26 cellular contexts compared by ENCODE assay signal in genomic region chr20:37852666-37853065, GRCh38. TPM values are rescaled to one million over a fixed set of nuclear protein-coding genes. Genes with fewer than 3 reads are reported as not detected.
"Had no signal": no experiment of that assay in that cellular context is flagged by ENCODE, and none has a peak within 500 bp of the region (broad histone marks: within the 10 kb centered on the region; RNA-seq: fewer than 3 reads in every experiment).

No MANE protein-coding gene starts in this region.

- DNase-seq: cortex of kidney; dorsolateral prefrontal cortex; effector CD4-positive, alpha-beta T cell; foreskin fibroblast; gastrocnemius medialis; head of caudate nucleus; kidney; mesenchymal stem cell; mucosa of descending colon; naive B cell; right lobe of liver; small intestine; stimulated activated CD4-positive, alpha-beta T cell treated with anti-CD3 and anti-CD28 coated beads, Interleukin-15, amount 100 ng/mL, for 24 hours; stimulated activated CD4-positive, alpha-beta T cell treated with anti-CD3 and anti-CD28 coated beads, Interleukin-2, amount 100 ng/mL, for 48 hours; stimulated activated naive B cell treated with anti-CD40 and anti-IgM and Interleukin-4, amounts not matched to agents 10 μg/mL and 1 μg/mL and 100 μg/mL, for 72 hours; transverse colon; upper lobe of right lung had no signal

- FAIRE-seq: kidney, small intestine had no signal

- H3K27ac Mint-ChIP-seq: mesothelial cell of epicardium; naive B cell; natural killer cell treated with Interleukin-12 subunit alpha and Interleukin-12 subunit beta and Interleukin-15 and Interleukin-18, amount 100 ng/mL, for 72 hours; progenitor cell of endocrine pancreas; stimulated activated naive CD8-positive, alpha-beta T cell treated with anti-CD3 and anti-CD28 coated beads, Interleukin-15, Interleukin-2, amounts not matched to agents 100 ng/mL and 50 ng/mL, for 24 hours had no signal

- H3K27ac ChIP-seq: dorsolateral prefrontal cortex, gastrocnemius medialis, neutrophil, parathyroid adenoma, right lobe of liver, transverse colon, upper lobe of right lung, vagina had no signal

- H3K4me1 ChIP-seq: gastrocnemius medialis, parathyroid adenoma, right lobe of liver, transverse colon, upper lobe of right lung, vagina had no signal

- H3K27me3 Mint-ChIP-seq: naive B cell; natural killer cell treated with Interleukin-12 subunit alpha and Interleukin-12 subunit beta and Interleukin-15 and Interleukin-18, amount 100 ng/mL, for 72 hours; progenitor cell of endocrine pancreas; stimulated activated naive B cell treated with anti-CD40 and anti-IgM and Interleukin-4, amounts not matched to agents 10 μg/mL and 1 μg/mL and 100 μg/mL, for 72 hours; stimulated activated naive CD8-positive, alpha-beta T cell treated with anti-CD3 and anti-CD28 coated beads, Interleukin-15, Interleukin-2, amounts not matched to agents 100 ng/mL and 50 ng/mL, for 24 hours had no signal

- H3K9me3 Mint-ChIP-seq: mesothelial cell of epicardium; naive B cell; natural killer cell treated with Interleukin-12 subunit alpha and Interleukin-12 subunit beta and Interleukin-15 and Interleukin-18, amount 100 ng/mL, for 72 hours; neural crest cell; stimulated activated naive B cell treated with anti-CD40 and anti-IgM and Interleukin-4, amounts not matched to agents 10 μg/mL and 1 μg/mL and 100 μg/mL, for 72 hours; stimulated activated naive CD8-positive, alpha-beta T cell treated with anti-CD3 and anti-CD28 coated beads, Interleukin-15, Interleukin-2, amounts not matched to agents 100 ng/mL and 50 ng/mL, for 24 hours had no signal

- H2AFZ ChIP-seq: parathyroid adenoma had no signal

- H3K79me2 ChIP-seq: parathyroid adenoma had no signal

- H3K9ac ChIP-seq: parathyroid adenoma had no signal

- H3K4me3 ChIP-seq: dorsolateral prefrontal cortex, gastrocnemius medialis, mucosa of descending colon, right lobe of liver, transverse colon, upper lobe of right lung, vagina had no signal

- ATAC-seq: gastrocnemius medialis; left lobe of liver; mucosa of descending colon; natural killer cell treated with Interleukin-12 subunit alpha and Interleukin-12 subunit beta and Interleukin-15 and Interleukin-18, amount 100 ng/mL, for 72 hours; right lobe of liver; stimulated activated naive B cell treated with anti-CD40 and anti-IgM and Interleukin-4, amounts not matched to agents 10 μg/mL and 1 μg/mL and 100 μg/mL, for 72 hours; upper lobe of right lung had no signal

- H3K9me3 ChIP-seq: gastrocnemius medialis, mucosa of descending colon, neutrophil, right lobe of liver, transverse colon, upper lobe of right lung, vagina had no signal

- H3K4me3 Mint-ChIP-seq: mesothelial cell of epicardium; naive B cell; natural killer cell treated with Interleukin-12 subunit alpha and Interleukin-12 subunit beta and Interleukin-15 and Interleukin-18, amount 100 ng/mL, for 72 hours; neural crest cell; stimulated activated naive B cell treated with anti-CD40 and anti-IgM and Interleukin-4, amounts not matched to agents 10 μg/mL and 1 μg/mL and 100 μg/mL, for 72 hours; stimulated activated naive CD8-positive, alpha-beta T cell treated with anti-CD3 and anti-CD28 coated beads, Interleukin-15, Interleukin-2, amounts not matched to agents 100 ng/mL and 50 ng/mL, for 24 hours had no signal

- H3K27me3 ChIP-seq: dorsolateral prefrontal cortex, gastrocnemius medialis, neutrophil, right lobe of liver, transverse colon, upper lobe of right lung, vagina had no signal

RNA-seq across cellular contexts. Expression of gene VSTM2L, which starts 50.3 kb away (rescaled TPM):
- total RNA-seq: vagina had no signal
